Comparison of ENCODE assay signal across 20 cellular contexts in genomic region chr7:121937224-121937623, GRCh38.
"Had no signal": no experiment of that assay in that cellular context is flagged by ENCODE, and none has a peak within 500 bp of the region (broad histone marks: within the 10 kb centered on the region; RNA-seq: fewer than 3 reads in every experiment).

No MANE protein-coding gene starts in this region.

- H3K4me1 Mint-ChIP-seq: activated naive CD8-positive, alpha-beta T cell treated with anti-CD3 and anti-CD28 coated beads, Interleukin-2, amount 10 ng/mL, durations not matched to agents 7 days and 5 days; immature natural killer cell; stimulated activated naive B cell treated with anti-CD40 and anti-IgM and Interleukin-4, amounts not matched to agents 10 μg/mL and 1 μg/mL and 100 μg/mL, for 72 hours had no signal

- H3K27ac ChIP-seq: colonic mucosa, dorsolateral prefrontal cortex, esophagus squamous epithelium, gastroesophageal sphincter, heart left ventricle, lower lobe of right lung, testis, uterus, WERI-Rb-1 had no signal

- H3K27ac Mint-ChIP-seq: activated naive CD4-positive, alpha-beta T cell treated with anti-CD3 and anti-CD28 coated beads for 36 hours; activated naive CD8-positive, alpha-beta T cell treated with anti-CD3 and anti-CD28 coated beads, Interleukin-2, amount 10 ng/mL, durations not matched to agents 7 days and 5 days; immature natural killer cell; stimulated activated naive B cell treated with anti-CD40 and anti-IgM and Interleukin-4, amounts not matched to agents 10 μg/mL and 1 μg/mL and 100 μg/mL, for 72 hours had no signal

- H3K36me3 Mint-ChIP-seq: activated naive CD8-positive, alpha-beta T cell treated with anti-CD3 and anti-CD28 coated beads, Interleukin-2, amount 10 ng/mL, durations not matched to agents 7 days and 5 days; immature natural killer cell; stimulated activated naive B cell treated with anti-CD40 and anti-IgM and Interleukin-4, amounts not matched to agents 10 μg/mL and 1 μg/mL and 100 μg/mL, for 72 hours had no signal

- DNase-seq: activated effector memory CD4-positive, alpha-beta T cell treated with Interleukin-2 at 50 U/mL for 16 hours; activated naive CD4-positive, alpha-beta T cell treated with anti-CD3 and anti-CD28 coated beads for 36 hours; activated naive CD8-positive, alpha-beta T cell treated with anti-CD3 and anti-CD28 coated beads, Interleukin-2, amount 10 ng/mL, durations not matched to agents 7 days and 5 days; activated T-cell treated with anti-CD3 and anti-CD28 coated beads, Interleukin-2, amount 50 U/mL, for 4 hours; amniotic stem cell; colonic mucosa; dorsolateral prefrontal cortex; esophagus squamous epithelium; heart left ventricle; immature natural killer cell; lower lobe of right lung; mucosa of descending colon; stimulated activated CD4-positive, alpha-beta T cell treated with anti-CD3 and anti-CD28 coated beads, Interleukin-2, amount 100 ng/mL, for 48 hours; stimulated activated CD8-positive, alpha-beta memory T cell treated with anti-CD3 and anti-CD28 coated beads, Interleukin-4, amount 100 ng/mL, for 48 hours; stimulated activated naive B cell treated with anti-CD40 and anti-IgM and Interleukin-4, amounts not matched to agents 10 μg/mL and 1 μg/mL and 100 μg/mL, for 72 hours; testis; uterus; WERI-Rb-1 had no signal

- H3K36me3 ChIP-seq: colonic mucosa, esophagus squamous epithelium, gastroesophageal sphincter, heart left ventricle, lower lobe of right lung, uterus, WERI-Rb-1 had no signal

- H3K4me3 ChIP-seq: colonic mucosa, dorsolateral prefrontal cortex, esophagus squamous epithelium, gastroesophageal sphincter, heart left ventricle, lower lobe of right lung, mucosa of descending colon, testis, uterus had no signal

- ATAC-seq: activated T-cell treated with anti-CD3 and anti-CD28 coated beads, Interleukin-2, amount 50 U/mL, for 4 hours; gastroesophageal sphincter; heart left ventricle; left lobe of liver; lower lobe of right lung; mucosa of descending colon had no signal

- H3K4me1 ChIP-seq: colonic mucosa, gastroesophageal sphincter, heart left ventricle, lower lobe of right lung, testis, uterus had no signal

- H3K9me3 ChIP-seq: colonic mucosa, esophagus squamous epithelium, gastroesophageal sphincter, heart left ventricle, lower lobe of right lung, mucosa of descending colon, testis, uterus had no signal

- H3K27me3 ChIP-seq: colonic mucosa, esophagus squamous epithelium, gastroesophageal sphincter, heart left ventricle, testis, uterus had no signal

- H3K4me3 Mint-ChIP-seq: activated naive CD4-positive, alpha-beta T cell treated with anti-CD3 and anti-CD28 coated beads for 36 hours; activated naive CD8-positive, alpha-beta T cell treated with anti-CD3 and anti-CD28 coated beads, Interleukin-2, amount 10 ng/mL, durations not matched to agents 7 days and 5 days; activated T-cell treated with anti-CD3 and anti-CD28 coated beads, Interleukin-2, amount 50 U/mL, for 4 hours; immature natural killer cell; stimulated activated naive B cell treated with anti-CD40 and anti-IgM and Interleukin-4, amounts not matched to agents 10 μg/mL and 1 μg/mL and 100 μg/mL, for 72 hours had no signal

- H3K9me3 Mint-ChIP-seq: activated naive CD4-positive, alpha-beta T cell treated with anti-CD3 and anti-CD28 coated beads for 36 hours; activated T-cell treated with anti-CD3 and anti-CD28 coated beads, Interleukin-2, amount 50 U/mL, for 4 hours; immature natural killer cell had no signal

- H3K27me3 Mint-ChIP-seq: activated naive CD8-positive, alpha-beta T cell treated with anti-CD3 and anti-CD28 coated beads, Interleukin-2, amount 10 ng/mL, durations not matched to agents 7 days and 5 days; stimulated activated naive B cell treated with anti-CD40 and anti-IgM and Interleukin-4, amounts not matched to agents 10 μg/mL and 1 μg/mL and 100 μg/mL, for 72 hours had no signal
